Comparison of ENCODE assay signal across 30 cellular contexts in the genomic region with DNA sequence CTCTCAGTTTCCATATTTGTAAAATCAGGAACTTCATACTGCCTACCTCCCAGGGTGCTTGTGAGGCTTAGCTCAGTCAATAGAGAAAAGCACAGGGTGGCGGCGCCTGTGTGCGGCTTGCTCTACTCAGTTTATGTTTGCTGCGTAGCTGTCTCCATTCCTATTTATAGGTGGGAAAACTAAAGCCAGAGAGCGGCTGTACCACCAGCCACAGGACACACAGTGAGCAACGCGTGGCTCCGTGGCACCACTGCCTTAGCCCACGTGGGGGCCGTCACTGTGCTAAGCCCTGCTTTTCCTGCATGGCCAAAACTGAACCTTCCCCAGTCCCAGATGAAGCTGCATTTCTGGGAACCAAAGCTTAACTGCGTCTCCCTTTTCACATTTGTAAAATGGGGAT.
"Had no signal": no experiment of that assay in that cellular context is flagged by ENCODE, and none has a peak within 500 bp of the region (broad histone marks: within the 10 kb centered on the region; RNA-seq: fewer than 3 reads in every experiment).

No MANE protein-coding gene starts in this region.

- H3K9me3 Mint-ChIP-seq: naive thymus-derived CD8-positive, alpha-beta T cell; nephron; neural progenitor cell; stimulated activated naive B cell treated with anti-CD40 and anti-IgM and Interleukin-4, amounts not matched to agents 10 μg/mL and 1 μg/mL and 100 μg/mL, for 72 hours had no signal

- ATAC-seq: left cardiac atrium; left lung; lower lobe of right lung; naive thymus-derived CD8-positive, alpha-beta T cell; pancreas; right cardiac atrium; sciatic nerve; stimulated activated naive B cell treated with anti-CD40 and anti-IgM and Interleukin-4, amounts not matched to agents 10 μg/mL and 1 μg/mL and 100 μg/mL, for 72 hours; stimulated activated naive CD8-positive, alpha-beta T cell treated with anti-CD3 and anti-CD28 coated beads, Interleukin-15, Interleukin-2, amounts not matched to agents 100 U/mL and 50 U/mL, for 24 hours had no signal

- H3K27me3 ChIP-seq: neural progenitor cell, neutrophil, pancreas, testis, thyroid gland, transverse colon, uterus had no signal

- H3K9me3 ChIP-seq: left lung, lower lobe of right lung, neutrophil, pancreas, prostate gland, stomach, testis, thyroid gland, transverse colon, uterus had no signal

- H3K27ac Mint-ChIP-seq: naive thymus-derived CD8-positive, alpha-beta T cell; nephron; neural progenitor cell; stimulated activated naive B cell treated with anti-CD40 and anti-IgM and Interleukin-4, amounts not matched to agents 10 μg/mL and 1 μg/mL and 100 μg/mL, for 72 hours had no signal

- H3K36me3 Mint-ChIP-seq: naive thymus-derived CD8-positive, alpha-beta T cell; neural progenitor cell; stimulated activated naive B cell treated with anti-CD40 and anti-IgM and Interleukin-4, amounts not matched to agents 10 μg/mL and 1 μg/mL and 100 μg/mL, for 72 hours had no signal

- H3K4me3 ChIP-seq: hepatocyte, left lung, lower lobe of right lung, neural progenitor cell, pancreas, prostate gland, skin epidermis, stomach, testis, thyroid gland, transverse colon, uterus had no signal

- H3K27me3 Mint-ChIP-seq: stimulated activated naive B cell treated with anti-CD40 and anti-IgM and Interleukin-4, amounts not matched to agents 10 μg/mL and 1 μg/mL and 100 μg/mL, for 72 hours had no signal

- H3K36me3 ChIP-seq: left lung, lower lobe of right lung, neural progenitor cell, neutrophil, pancreas, prostate gland, stomach, thyroid gland, transverse colon, uterus had no signal

- H3K4me1 Mint-ChIP-seq: stimulated activated naive B cell treated with anti-CD40 and anti-IgM and Interleukin-4, amounts not matched to agents 10 μg/mL and 1 μg/mL and 100 μg/mL, for 72 hours had no signal

- H3K27ac ChIP-seq: hepatocyte, left lung, lower lobe of right lung, neural progenitor cell, neutrophil, pancreas, prostate gland, skin epidermis, stomach, testis, thyroid gland, transverse colon, uterus had no signal

- DNase-seq: kidney glomerular epithelial cell; left cardiac atrium; left lung; lower lobe of right lung; mammary epithelial cell; mesenchymal stem cell; naive thymus-derived CD8-positive, alpha-beta T cell; occipital lobe; pancreas; posterior cingulate gyrus; retina; right cardiac atrium; stimulated activated CD4-positive, alpha-beta T cell treated with anti-CD3 and anti-CD28 coated beads, Interleukin-12 subunit alpha, Interleukin-12 subunit beta, amount 100 ng/mL, for 4 hours; stimulated activated CD4-positive, alpha-beta T cell treated with anti-CD3 and anti-CD28 coated beads, Interleukin-15, amount 100 ng/mL, for 24 hours; stimulated activated CD4-positive, alpha-beta T cell treated with anti-CD3 and anti-CD28 coated beads, Interleukin-2, amount 100 ng/mL, for 24 hours; stimulated activated CD4-positive, alpha-beta T cell treated with anti-CD3 and anti-CD28 coated beads, Interleukin-4, amount 100 ng/mL, for 1 hour; stimulated activated naive B cell treated with anti-CD40 and anti-IgM and Interleukin-4, amounts not matched to agents 10 μg/mL and 1 μg/mL and 100 μg/mL, for 72 hours; stimulated activated naive CD8-positive, alpha-beta T cell treated with anti-CD3 and anti-CD28 coated beads, Interleukin-15, Interleukin-2, amounts not matched to agents 100 U/mL and 50 U/mL, for 24 hours; stomach; testis; thyroid gland; transverse colon; uterus had no signal

- H3K4me1 ChIP-seq: left lung, lower lobe of right lung, neural progenitor cell, prostate gland, stomach, testis, thyroid gland, transverse colon, uterus had no signal

- H3K4me3 Mint-ChIP-seq: naive thymus-derived CD8-positive, alpha-beta T cell; nephron; neural progenitor cell; stimulated activated naive B cell treated with anti-CD40 and anti-IgM and Interleukin-4, amounts not matched to agents 10 μg/mL and 1 μg/mL and 100 μg/mL, for 72 hours had no signal
